14 cellular contexts compared by ENCODE assay signal in the genomic region with DNA sequence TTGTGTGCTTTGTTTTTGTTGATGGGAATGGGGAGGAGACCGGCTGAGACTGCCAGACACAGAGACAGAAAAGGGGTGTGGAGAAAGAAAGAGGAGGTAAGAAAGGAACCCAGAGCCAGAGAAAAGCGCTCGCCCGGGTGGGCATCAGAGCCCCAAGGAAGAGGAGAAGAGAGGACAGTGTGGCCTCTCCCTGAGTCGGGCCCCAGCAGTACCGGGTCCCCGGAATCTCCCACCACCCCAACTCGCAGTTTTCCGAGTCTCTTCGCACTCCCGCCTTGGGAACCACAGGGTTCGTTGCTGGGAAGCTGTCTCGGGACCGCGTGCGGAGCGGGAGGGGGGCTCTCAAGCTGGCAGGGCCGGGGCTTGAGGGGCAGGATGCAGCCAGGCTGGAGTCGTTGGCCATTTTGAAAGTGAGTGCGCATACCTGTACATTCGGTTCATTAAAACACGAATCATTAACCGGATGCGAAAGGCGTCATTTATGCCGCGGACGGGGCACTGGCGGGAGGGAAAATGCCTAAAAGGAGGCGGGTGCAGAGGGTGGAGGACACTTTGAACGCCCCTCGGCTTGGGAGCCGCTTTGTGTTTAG. TPM values are rescaled to one million over a fixed set of nuclear protein-coding genes. Genes with fewer than 3 reads are reported as not detected.
DNase-seq lines count a peak whose midpoint lies in the region; ATAC-seq and TF ChIP-seq lines count a peak whose summit lies in the region.
"Had no signal": no experiment of that assay in that cellular context is flagged by ENCODE, and none has a peak within 500 bp of the region (broad histone marks: within the 10 kb centered on the region; RNA-seq: fewer than 3 reads in every experiment).

No MANE protein-coding gene starts in this region.

- no peak for ATAC-seq in CD8-positive, alpha-beta T cell
- no peak for ATAC-seq in natural killer cell
- no peak for ATAC-seq in GM19328 (IDR thresholded peaks at IDR 0.05; ENCODE audit: unreplicated experiment)
- ATAC-seq in GM18511 (IDR thresholded peaks at IDR 0.05; ENCODE audit: unreplicated experiment) = no peak
- ATAC-seq in HG02678 (IDR thresholded peaks at IDR 0.05; ENCODE audit: unreplicated experiment) = no peak
- ATAC-seq: body of pancreas had no signal

- CTCF ChIA-PET in A673 (lab: Charles Lee) = no interaction called here
- CTCF ChIA-PET in CD8-positive, alpha-beta T cell (lab: Charles Lee) = interaction anchor here (1.2 to 2.3 kb wide), 2 partner anchors 371 to 372 kb away, joined by 3 to 5 read pairs; no protein-coding TSS in a partner anchor

- H3K27me3 Mint-ChIP-seq in CD8-positive, alpha-beta T cell (ENCODE audit: low read depth) = peaks cover 74% of the 10 kb centered on the region
- H3K27me3 Mint-ChIP-seq in chondrocyte (ENCODE audit: low read depth) (peaks cover 64% of the 10 kb centered on the region), natural killer cell (ENCODE audit: low read depth in 2 of 2) (peaks cover 59 to 61% of the 10 kb centered on the region in 2 donors)

- intact Hi-C loops in A673 (cut with micrococcal nuclease; ENCODE audit: unreplicated experiment) (no loop called here), natural killer cell (cut with micrococcal nuclease) (no loop called here)
- intact Hi-C loops in CD8-positive, alpha-beta T cell (cut with DNase I, micrococcal nuclease) = no loop called here

- POLR2A ChIA-PET in A673 (lab: Charles Lee; ENCODE audit: low non-redundant PET) = no interaction called here
- POLR2A ChIA-PET in CD8-positive, alpha-beta T cell (lab: Charles Lee) = no interaction called here

- H3K27ac Mint-ChIP-seq in CD8-positive, alpha-beta T cell = no peak overlapping the region
- H3K27ac Mint-ChIP-seq in chondrocyte (ENCODE audit: unreplicated experiment) (no peak overlapping the region), natural killer cell (peak overlapping the region in 1 of 2 donors; percentile 42)

- peak overlapping the region; percentile 18 for H3K4me3 ChIP-seq in A673 (ENCODE audit: low read depth, low read length, poor library complexity, severe bottlenecking)
- H3K4me3 ChIP-seq in CD8-positive, alpha-beta T cell (ENCODE audit: low read depth, low read length) = no peak overlapping the region
- H3K4me3 ChIP-seq: body of pancreas had no signal

- H3K36me3 Mint-ChIP-seq in CD8-positive, alpha-beta T cell = no peaks in the 10 kb centered on the region
- peaks cover 6% of the 10 kb centered on the region for H3K36me3 Mint-ChIP-seq in chondrocyte (ENCODE audit: low read depth)
- no peaks in the 10 kb centered on the region for H3K36me3 Mint-ChIP-seq in natural killer cell

- no TSS peak for BruUV-seq in A673 (replicated peaks; lab: Mats Ljungman, UMichigan)

- peaks cover 22% of the 10 kb centered on the region for H3K4me1 ChIP-seq in A673 (ENCODE audit: insufficient read depth, low read length, poor library complexity, severe bottlenecking)
- peaks cover 56% of the 10 kb centered on the region for H3K4me1 ChIP-seq in CD8-positive, alpha-beta T cell (ENCODE audit: insufficient read depth, low read length)
- H3K4me1 ChIP-seq: Caco-2 had no signal

- H3K4me1 Mint-ChIP-seq in CD8-positive, alpha-beta T cell (ENCODE audit: low read depth) = peaks cover 53% of the 10 kb centered on the region
- peaks cover 41% of the 10 kb centered on the region for H3K4me1 Mint-ChIP-seq in chondrocyte (ENCODE audit: low read depth)
- H3K4me1 Mint-ChIP-seq in natural killer cell = peaks cover 26 to 40% of the 10 kb centered on the region in 2 donors

- peaks cover 98% of the 10 kb centered on the region for H3K27me3 ChIP-seq in A673 (replicated peaks; ENCODE audit: insufficient read depth, low read depth, low read length, poor library complexity)
- peaks cover 56% of the 10 kb centered on the region for H3K27me3 ChIP-seq in CD8-positive, alpha-beta T cell (ENCODE audit: insufficient read depth, low read length)

- H3K4me3 Mint-ChIP-seq in CD8-positive, alpha-beta T cell = peak overlapping the region; percentile 11
- peak overlapping the region; percentile 51 for H3K4me3 Mint-ChIP-seq in chondrocyte (ENCODE audit: unreplicated experiment)
- H3K4me3 Mint-ChIP-seq in natural killer cell = peak overlapping the region; percentile 60

- H3K9me3 ChIP-seq in A673 (ENCODE audit: low read depth, low read length, poor library complexity, severe bottlenecking) = no peaks in the 10 kb centered on the region
- no peaks in the 10 kb centered on the region for H3K9me3 ChIP-seq in CD8-positive, alpha-beta T cell (ENCODE audit: low read length)
- H3K9me3 ChIP-seq: body of pancreas, Caco-2 had no signal

- DNase-seq in A673 (ENCODE audit: low spot score) (no peak), chondrocyte (ENCODE audit: low spot score) (peak; percentile 60), natural killer cell (no peak), amniotic stem cell (lab: John Stamatoyannopoulos, UW) (no peak)
- DNase-seq in CD8-positive, alpha-beta T cell = no peak
- DNase-seq: Caco-2, NCI-H146 had no signal

- H3K27ac ChIP-seq in A673 (ENCODE audit: low read depth, low read length, poor library complexity, severe bottlenecking) = no peak overlapping the region
- H3K27ac ChIP-seq in CD8-positive, alpha-beta T cell (ENCODE audit: low read depth, low read length) = no peak overlapping the region
- H3K27ac ChIP-seq: body of pancreas had no signal

- TF ChIP-seq CTCF in A673 (conservative IDR thresholded peaks at IDR 0.05; ENCODE audit: low read depth, low read length) = no peak
- no peak for TF ChIP-seq CTCF in CD8-positive, alpha-beta T cell (IDR thresholded peaks at IDR 0.05)
- TF ChIP-seq CTCF in chondrocyte (IDR thresholded peaks at IDR 0.05) = no peak
- TF ChIP-seq CTCF in natural killer cell (IDR thresholded peaks at IDR 0.05) = no peak

- H3K9me3 Mint-ChIP-seq in CD8-positive, alpha-beta T cell = no peaks in the 10 kb centered on the region
- H3K9me3 Mint-ChIP-seq in chondrocyte (ENCODE audit: low read depth) (no peaks in the 10 kb centered on the region), natural killer cell (no peaks in the 10 kb centered on the region)

- no peaks in the 10 kb centered on the region for H3K36me3 ChIP-seq in A673 (ENCODE audit: insufficient read depth, low read length, poor library complexity, severe bottlenecking)
- no peaks in the 10 kb centered on the region for H3K36me3 ChIP-seq in CD8-positive, alpha-beta T cell (ENCODE audit: insufficient read depth, low read length)

RNA-seq across cellular contexts. Expression of gene SKOR1, which starts 3.2 kb away (rescaled TPM):
- total RNA-seq in A673 (2021) (0.21 and 0.37 TPM in 2 replicates), chondrocyte (0.15 to 0.27 TPM (median 0.22 TPM) in 3 replicates), natural killer cell (1 to 10 TPM; 2.0 to 2.9 (median 2.1) TPM)
- 1 to 10 TPM; 1.8 to 2.3 TPM for total RNA-seq in CD8-positive, alpha-beta T cell
- total RNA-seq: Caco-2, epithelial cell of proximal tubule had no signal

RNA-seq across cellular contexts. Expression of gene RNU6-1, which starts 11.4 kb away (rescaled TPM):
- total RNA-seq in A673 (2021) (not detected in 2 replicates), chondrocyte (not detected in 3 replicates), natural killer cell (not detected)
- total RNA-seq in CD8-positive, alpha-beta T cell = not detected
- total RNA-seq: activated CD8-positive, alpha-beta memory T cell treated with anti-CD3 and anti-CD28 coated beads for 36 hours; body of pancreas; Caco-2; epithelial cell of proximal tubule; myocyte had no signal
